In genomic region chr11:19597194-19597593, GRCh38 we compare ENCODE assay signal across 15 cellular contexts.
DNase-seq lines count a peak whose midpoint lies in the region; ATAC-seq and TF ChIP-seq lines count a peak whose summit lies in the region.
"Had no signal": no experiment of that assay in that cellular context is flagged by ENCODE, and none has a peak within 500 bp of the region (broad histone marks: within the 10 kb centered on the region; RNA-seq: fewer than 3 reads in every experiment).

No MANE protein-coding gene starts in this region.

- DNase-seq in HCEC 1CT (peak; percentile 59), amniotic stem cell (lab: John Stamatoyannopoulos, UW) (peak; percentile 22), glomerular visceral epithelial cell (ENCODE audit: extremely low spot score) (peak; percentile 81), transverse colon (no peak)
- DNase-seq in naive thymus-derived CD8-positive, alpha-beta T cell = no peak
- DNase-seq: activated T-cell treated with anti-CD3 and anti-CD28 coated beads, Interleukin-2, amount 50 U/mL, for 4 hours; body of pancreas; DMS79 treated with DMSO at 0.1 percent for 48 hours; left cardiac atrium; NCI-H526; SHP77 treated with DMSO at 0.1 percent for 48 hours had no signal

- H3K4me3 ChIP-seq in transverse colon = no peak overlapping the region
- H3K4me3 ChIP-seq: body of pancreas had no signal

- ATAC-seq in GM18868 (IDR thresholded peaks at IDR 0.05; ENCODE audit: unreplicated experiment) (no peak), GM19035 (IDR thresholded peaks at IDR 0.05; ENCODE audit: unreplicated experiment) (no peak)
- no peak for ATAC-seq in naive thymus-derived CD8-positive, alpha-beta T cell
- ATAC-seq: activated T-cell treated with anti-CD3 and anti-CD28 coated beads, Interleukin-2, amount 50 U/mL, for 4 hours; body of pancreas; stimulated activated effector memory CD8-positive, alpha-beta T cell treated with anti-CD3 and anti-CD28 coated beads, Interleukin-12 subunit alpha, Interleukin-12 subunit beta, amount 100 ng/mL, for 72 hours had no signal

- H3K4me1 ChIP-seq in transverse colon = peaks cover 0 to 14% (median 4%) of the 10 kb centered on the region in 4 donors
- H3K4me1 ChIP-seq: body of pancreas had no signal

- peaks cover 3 to 28% (median 15%) of the 10 kb centered on the region in 5 donors for H3K27me3 Mint-ChIP-seq in naive thymus-derived CD8-positive, alpha-beta T cell

- POLR2A ChIA-PET in naive thymus-derived CD8-positive, alpha-beta T cell (lab: Charles Lee) = no interaction called here

- H3K36me3 Mint-ChIP-seq in naive thymus-derived CD8-positive, alpha-beta T cell = no peaks in the 10 kb centered on the region
- H3K36me3 Mint-ChIP-seq: stimulated activated effector memory CD8-positive, alpha-beta T cell treated with anti-CD3 and anti-CD28 coated beads, Interleukin-12 subunit alpha, Interleukin-12 subunit beta, amount 100 ng/mL, for 72 hours had no signal

- H3K9me3 ChIP-seq in transverse colon = no peaks in the 10 kb centered on the region
- H3K9me3 ChIP-seq: body of pancreas, neutrophil had no signal

- H3K27ac ChIP-seq in transverse colon = peak overlapping the region in 3 of 4 donors; percentile 54 to 68 (median 57)
- H3K27ac ChIP-seq: body of pancreas, neutrophil had no signal

- H3K27me3 ChIP-seq in transverse colon = no peaks in the 10 kb centered on the region
- H3K27me3 ChIP-seq: body of pancreas, neutrophil had no signal

- TF ChIP-seq EP300 in transverse colon (IDR thresholded peaks at IDR 0.05; ENCODE audit: low read depth) = no peak

- no peak for TF ChIP-seq POLR2A in transverse colon (IDR thresholded peaks at IDR 0.05)

- 89% methylated on average over 1 of the region's 1 CpG for WGBS in transverse colon (ENCODE audit: low coverage in 1 of 2), 2 donors

- H3K27ac Mint-ChIP-seq in naive thymus-derived CD8-positive, alpha-beta T cell = no peak overlapping the region
- H3K27ac Mint-ChIP-seq: stimulated activated effector memory CD8-positive, alpha-beta T cell treated with anti-CD3 and anti-CD28 coated beads, Interleukin-12 subunit alpha, Interleukin-12 subunit beta, amount 100 ng/mL, for 72 hours had no signal

- in situ Hi-C loops in transverse colon (cut with MboI; ENCODE audit: low pct_ligation_motif_present in 1 of 4, low pct_unique_long_range_greater_than_20kb in 1 of 4, low sequenced_read_pairs in 3 of 4) = no loop called here

- H3K4me3 Mint-ChIP-seq in naive thymus-derived CD8-positive, alpha-beta T cell = no peak overlapping the region
- H3K4me3 Mint-ChIP-seq: activated T-cell treated with anti-CD3 and anti-CD28 coated beads, Interleukin-2, amount 50 U/mL, for 4 hours; stimulated activated effector memory CD8-positive, alpha-beta T cell treated with anti-CD3 and anti-CD28 coated beads, Interleukin-12 subunit alpha, Interleukin-12 subunit beta, amount 100 ng/mL, for 72 hours had no signal

- peaks cover 0 to under 1% (median 0%) of the 10 kb centered on the region in 4 donors for H3K4me1 Mint-ChIP-seq in naive thymus-derived CD8-positive, alpha-beta T cell
- H3K4me1 Mint-ChIP-seq: stimulated activated effector memory CD8-positive, alpha-beta T cell treated with anti-CD3 and anti-CD28 coated beads, Interleukin-12 subunit alpha, Interleukin-12 subunit beta, amount 100 ng/mL, for 72 hours had no signal

- no peaks in the 10 kb centered on the region for H3K9me3 Mint-ChIP-seq in naive thymus-derived CD8-positive, alpha-beta T cell
- H3K9me3 Mint-ChIP-seq: activated T-cell treated with anti-CD3 and anti-CD28 coated beads, Interleukin-2, amount 50 U/mL, for 4 hours; stimulated activated effector memory CD8-positive, alpha-beta T cell treated with anti-CD3 and anti-CD28 coated beads, Interleukin-12 subunit alpha, Interleukin-12 subunit beta, amount 100 ng/mL, for 72 hours had no signal

- TF ChIP-seq CTCF in transverse colon (IDR thresholded peaks at IDR 0.05) = no peak

- no peaks in the 10 kb centered on the region for H3K36me3 ChIP-seq in transverse colon
- H3K36me3 ChIP-seq: neutrophil had no signal

- intact Hi-C loops in transverse colon (cut with DNase I; ENCODE audit: low total_unique reads) = no loop called here

Comparison
In these comparisons a context has a peak if more than half of its experiments do, and no peak if none do; other contexts are left out.
1. DNase-seq: peak in HCEC 1CT (single experiment), amniotic stem cell (single experiment) and glomerular visceral epithelial cell (single experiment); none in transverse colon (single experiment) and naive thymus-derived CD8-positive, alpha-beta T cell (0 of 10).